ENCODE assay signal across 8 cellular contexts in the genomic region with DNA sequence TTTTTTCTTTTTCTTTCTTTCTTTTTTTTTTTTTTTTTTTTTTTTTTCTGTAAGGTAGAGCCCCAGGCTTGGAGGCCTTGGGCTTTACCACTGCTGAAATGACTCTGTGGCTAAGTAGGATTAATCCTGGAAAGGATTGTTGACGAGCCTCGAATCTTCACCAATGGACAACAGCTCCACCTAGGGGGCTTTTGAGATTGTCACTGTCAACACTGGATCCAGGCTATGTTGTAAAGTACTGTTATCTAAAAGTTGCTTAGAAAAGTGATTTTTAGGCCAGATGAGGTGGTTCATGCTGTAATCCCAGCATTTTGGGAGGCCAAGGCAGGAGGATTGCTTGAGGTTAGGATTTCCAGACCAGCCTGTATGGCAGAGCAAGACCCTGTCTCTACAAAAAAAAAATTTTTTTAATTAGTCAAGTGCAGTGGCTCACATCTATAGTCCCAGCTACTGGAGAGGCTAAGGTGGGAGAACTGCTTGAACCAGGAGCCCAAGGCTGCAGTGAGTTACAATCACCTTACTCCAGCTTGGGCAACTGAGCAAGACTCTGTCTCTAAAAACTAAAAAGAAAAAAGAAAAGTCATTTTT. TPM values are rescaled to one million over a fixed set of nuclear protein-coding genes. Genes with fewer than 3 reads are reported as not detected.
DNase-seq lines count a peak whose midpoint lies in the region; ATAC-seq and TF ChIP-seq lines count a peak whose summit lies in the region.

No MANE protein-coding gene starts in this region.

- no peak overlapping the region for H3K4me3 Mint-ChIP-seq in chondrocyte (ENCODE audit: unreplicated experiment)

- TF ChIP-seq CTCF in chondrocyte (IDR thresholded peaks at IDR 0.05): peak; percentile 88

- H3K36me3 Mint-ChIP-seq in chondrocyte (ENCODE audit: low read depth): peaks cover 11% of the 10 kb centered on the region

- peak; percentile 69 for DNase-seq in SIG-M5 treated with dmso at 0.1 percent for 504 hours (lab: John Stamatoyannopoulos, UW; ENCODE audit: unreplicated experiment)
- no peak for DNase-seq in SIG-M5 (lab: John Stamatoyannopoulos, UW)
- peak; percentile 32 for DNase-seq in NCI-H2107 treated with DMSO at 0.1 percent for 48 hours (lab: John Stamatoyannopoulos, UW; ENCODE audit: unreplicated experiment)
- peak; percentile 26 for DNase-seq in activated CD4-positive, CD25-positive, alpha-beta regulatory T cell treated with anti-CD3 and anti-CD28 coated beads, Interleukin-2, amount 50 U/mL, for 16 hours (ENCODE audit: low read depth, low spot score)
- DNase-seq in chondrocyte (ENCODE audit: low spot score): no peak
- peak; percentile 91 for DNase-seq in left kidney (ENCODE audit: low read depth, low spot score)
- peak; percentile 2 to 27 (median 22) for DNase-seq in stimulated activated CD4-positive, alpha-beta T cell treated with anti-CD3 and anti-CD28 coated beads, TNF-alpha, amount 100 ng/mL, for 24 hours (ENCODE audit: low read depth in 3 of 3)

- H3K27ac Mint-ChIP-seq in chondrocyte (ENCODE audit: unreplicated experiment): no peak overlapping the region

- H3K27me3 Mint-ChIP-seq in chondrocyte (ENCODE audit: low read depth): no peaks in the 10 kb centered on the region

- ATAC-seq in HG03280 (IDR thresholded peaks at IDR 0.05; ENCODE audit: unreplicated experiment): no peak

- no peaks in the 10 kb centered on the region for H3K9me3 Mint-ChIP-seq in chondrocyte (ENCODE audit: low read depth)

- H3K4me1 Mint-ChIP-seq in chondrocyte (ENCODE audit: low read depth): peaks cover 8% of the 10 kb centered on the region

RNA-seq across cellular contexts. Expression of gene KLHL18, which starts 41.6 kb away (rescaled TPM):
- 31.9 to 34.6 TPM (median 32.3 TPM) in 3 replicates for total RNA-seq in chondrocyte

RNA-seq across cellular contexts. Expression of gene KIF9, which starts 41.8 kb away (rescaled TPM):
- total RNA-seq in chondrocyte: 3.9 to 4.5 TPM (median 4.3 TPM) in 3 replicates

RNA-seq across cellular contexts. Expression of gene PTPN23, which starts 56.4 kb away (rescaled TPM):
- 43.5 to 49.5 TPM (median 47.8 TPM) in 3 replicates for total RNA-seq in chondrocyte

Comparison
In these comparisons a context has a peak if more than half of its experiments do, and no peak if none do; other contexts are left out.
1. DNase-seq: peak in SIG-M5 treated with dmso at 0.1 percent for 504 hours (single experiment), NCI-H2107 treated with DMSO at 0.1 percent for 48 hours (single experiment), activated CD4-positive, CD25-positive, alpha-beta regulatory T cell treated with anti-CD3 and anti-CD28 coated beads, Interleukin-2, amount 50 U/mL, for 16 hours (single experiment), left kidney (single experiment) and stimulated activated CD4-positive, alpha-beta T cell treated with anti-CD3 and anti-CD28 coated beads, TNF-alpha, amount 100 ng/mL, for 24 hours (3 of 3); none in SIG-M5 (single experiment) and chondrocyte (single experiment).